ENCODE assay signal across 1 cellular context in the genomic region with DNA sequence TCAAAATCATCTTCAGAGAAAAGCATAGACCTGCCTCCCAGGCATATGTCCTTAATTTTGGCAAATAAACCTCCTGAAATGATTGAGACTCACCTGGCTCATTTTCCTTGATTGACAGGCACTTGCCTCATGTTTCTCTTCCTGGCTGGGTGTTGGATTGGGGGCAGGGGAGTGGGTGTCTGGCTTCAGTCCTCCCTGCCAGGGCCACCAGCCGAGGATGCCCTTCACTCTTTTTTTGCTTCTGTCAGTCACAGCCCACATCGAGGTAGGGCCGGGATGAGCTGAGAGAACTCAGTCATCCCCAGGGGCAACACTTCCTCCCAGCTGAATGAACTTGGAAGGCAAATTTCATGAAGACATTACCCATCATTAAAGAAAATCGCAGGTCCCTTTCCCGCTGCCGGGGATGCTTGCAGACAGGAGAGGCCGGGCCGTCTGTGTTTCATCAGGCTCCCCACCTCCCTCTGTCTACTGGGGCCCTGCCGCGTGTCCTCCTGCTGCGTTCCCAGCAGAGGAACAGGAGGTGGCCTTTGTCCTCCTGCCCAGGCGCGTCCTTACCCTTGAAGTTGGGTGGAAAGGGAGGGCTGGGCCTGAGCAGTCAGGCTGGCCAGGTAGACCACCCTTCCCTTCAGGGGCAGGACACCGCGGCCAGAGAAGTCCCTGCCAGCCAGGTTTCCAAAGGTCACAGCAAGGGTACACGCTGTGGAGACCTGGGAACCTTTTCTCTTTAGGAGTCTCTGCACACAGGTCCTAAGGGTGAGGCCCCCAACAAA.
TF ChIP-seq lines count a peak whose summit lies in the region.

No MANE protein-coding gene starts in this region.

TF ChIP-seq in HepG2, 621 proteins besides CTCF, POLR2A, EP300 and RAD21 (continued from another document and continues in another):
- TF ChIP-seq DPF2 (CRISPR knock-in tag; IDR thresholded peaks at IDR 0.05; ENCODE audit: borderline replicate concordance, low read depth) (peak; percentile 60; the same call in 1 of the 2 replicates), U2AF1 (optimal IDR thresholded peaks at IDR 0.05; ENCODE audit: low read depth, low read length) (no peak), SP4 (CRISPR knock-in tag; IDR thresholded peaks at IDR 0.05) (no peak; the same call in 1 of the 2 replicates), ZNF260 (CRISPR knock-in tag; IDR thresholded peaks at IDR 0.05; ENCODE audit: borderline replicate concordance, low read depth) (no peak), NBN (conservative IDR thresholded peaks at IDR 0.05) (no peak), SRF (IDR thresholded peaks at IDR 0.05; ENCODE audit: low read depth, low read length) (no peak), ZMYM2 (CRISPR knock-in tag; IDR thresholded peaks at IDR 0.05) (0 out of 2 replicates have a peak, but pooled peaks have one; percentile 39), IRX3 (CRISPR knock-in tag; IDR thresholded peaks at IDR 0.05; ENCODE audit: borderline replicate concordance, low read depth) (no peak), ZBTB21 (CRISPR knock-in tag; IDR thresholded peaks at IDR 0.05) (no peak; the same call in 1 of the 2 replicates), ZNF274 (CRISPR knock-in tag; IDR thresholded peaks at IDR 0.05) (peak; percentile 74; the same call in 1 of the 2 replicates), SP140L (CRISPR knock-in tag; IDR thresholded peaks at IDR 0.05; ENCODE audit: borderline replicate concordance) (no peak), ZNF10 (CRISPR knock-in tag; IDR thresholded peaks at IDR 0.05; ENCODE audit: borderline replicate concordance, low read depth) (no peak), HMG20B (CRISPR knock-in tag; conservative IDR thresholded peaks at IDR 0.05) (no peak), MED1 (CRISPR knock-in tag; IDR thresholded peaks at IDR 0.05) (peak; percentile 70; the same call in 1 of the 2 replicates), HNRNPK (IDR thresholded peaks at IDR 0.05; ENCODE audit: low read depth, low read length, poor library complexity, severe bottlenecking) (no peak), ZMYM4 (CRISPR knock-in tag; IDR thresholded peaks at IDR 0.05) (0 out of 2 replicates have a peak, but pooled peaks have one; percentile 42), JDP2 (CRISPR knock-in tag; IDR thresholded peaks at IDR 0.05; ENCODE audit: borderline replicate concordance) (no peak), PHF8 (CRISPR knock-in tag; IDR thresholded peaks at IDR 0.05) (peak; percentile 42)
- TF ChIP-seq, protein P1, sequence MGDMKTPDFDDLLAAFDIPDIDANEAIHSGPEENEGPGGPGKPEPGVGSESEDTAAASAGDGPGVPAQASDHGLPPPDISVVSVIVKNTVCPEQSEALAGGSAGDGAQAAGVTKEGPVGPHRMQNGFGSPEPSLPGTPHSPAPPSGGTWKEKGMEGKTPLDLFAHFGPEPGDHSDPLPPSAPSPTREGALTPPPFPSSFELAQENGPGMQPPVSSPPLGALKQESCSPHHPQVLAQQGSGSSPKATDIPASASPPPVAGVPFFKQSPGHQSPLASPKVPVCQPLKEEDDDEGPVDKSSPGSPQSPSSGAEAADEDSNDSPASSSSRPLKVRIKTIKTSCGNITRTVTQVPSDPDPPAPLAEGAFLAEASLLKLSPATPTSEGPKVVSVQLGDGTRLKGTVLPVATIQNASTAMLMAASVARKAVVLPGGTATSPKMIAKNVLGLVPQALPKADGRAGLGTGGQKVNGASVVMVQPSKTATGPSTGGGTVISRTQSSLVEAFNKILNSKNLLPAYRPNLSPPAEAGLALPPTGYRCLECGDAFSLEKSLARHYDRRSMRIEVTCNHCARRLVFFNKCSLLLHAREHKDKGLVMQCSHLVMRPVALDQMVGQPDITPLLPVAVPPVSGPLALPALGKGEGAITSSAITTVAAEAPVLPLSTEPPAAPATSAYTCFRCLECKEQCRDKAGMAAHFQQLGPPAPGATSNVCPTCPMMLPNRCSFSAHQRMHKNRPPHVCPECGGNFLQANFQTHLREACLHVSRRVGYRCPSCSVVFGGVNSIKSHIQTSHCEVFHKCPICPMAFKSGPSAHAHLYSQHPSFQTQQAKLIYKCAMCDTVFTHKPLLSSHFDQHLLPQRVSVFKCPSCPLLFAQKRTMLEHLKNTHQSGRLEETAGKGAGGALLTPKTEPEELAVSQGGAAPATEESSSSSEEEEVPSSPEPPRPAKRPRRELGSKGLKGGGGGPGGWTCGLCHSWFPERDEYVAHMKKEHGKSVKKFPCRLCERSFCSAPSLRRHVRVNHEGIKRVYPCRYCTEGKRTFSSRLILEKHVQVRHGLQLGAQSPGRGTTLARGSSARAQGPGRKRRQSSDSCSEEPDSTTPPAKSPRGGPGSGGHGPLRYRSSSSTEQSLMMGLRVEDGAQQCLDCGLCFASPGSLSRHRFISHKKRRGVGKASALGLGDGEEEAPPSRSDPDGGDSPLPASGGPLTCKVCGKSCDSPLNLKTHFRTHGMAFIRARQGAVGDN (CRISPR knock-in tag; IDR thresholded peaks at IDR 0.05), result peak; percentile 98
- TF ChIP-seq, protein P2, sequence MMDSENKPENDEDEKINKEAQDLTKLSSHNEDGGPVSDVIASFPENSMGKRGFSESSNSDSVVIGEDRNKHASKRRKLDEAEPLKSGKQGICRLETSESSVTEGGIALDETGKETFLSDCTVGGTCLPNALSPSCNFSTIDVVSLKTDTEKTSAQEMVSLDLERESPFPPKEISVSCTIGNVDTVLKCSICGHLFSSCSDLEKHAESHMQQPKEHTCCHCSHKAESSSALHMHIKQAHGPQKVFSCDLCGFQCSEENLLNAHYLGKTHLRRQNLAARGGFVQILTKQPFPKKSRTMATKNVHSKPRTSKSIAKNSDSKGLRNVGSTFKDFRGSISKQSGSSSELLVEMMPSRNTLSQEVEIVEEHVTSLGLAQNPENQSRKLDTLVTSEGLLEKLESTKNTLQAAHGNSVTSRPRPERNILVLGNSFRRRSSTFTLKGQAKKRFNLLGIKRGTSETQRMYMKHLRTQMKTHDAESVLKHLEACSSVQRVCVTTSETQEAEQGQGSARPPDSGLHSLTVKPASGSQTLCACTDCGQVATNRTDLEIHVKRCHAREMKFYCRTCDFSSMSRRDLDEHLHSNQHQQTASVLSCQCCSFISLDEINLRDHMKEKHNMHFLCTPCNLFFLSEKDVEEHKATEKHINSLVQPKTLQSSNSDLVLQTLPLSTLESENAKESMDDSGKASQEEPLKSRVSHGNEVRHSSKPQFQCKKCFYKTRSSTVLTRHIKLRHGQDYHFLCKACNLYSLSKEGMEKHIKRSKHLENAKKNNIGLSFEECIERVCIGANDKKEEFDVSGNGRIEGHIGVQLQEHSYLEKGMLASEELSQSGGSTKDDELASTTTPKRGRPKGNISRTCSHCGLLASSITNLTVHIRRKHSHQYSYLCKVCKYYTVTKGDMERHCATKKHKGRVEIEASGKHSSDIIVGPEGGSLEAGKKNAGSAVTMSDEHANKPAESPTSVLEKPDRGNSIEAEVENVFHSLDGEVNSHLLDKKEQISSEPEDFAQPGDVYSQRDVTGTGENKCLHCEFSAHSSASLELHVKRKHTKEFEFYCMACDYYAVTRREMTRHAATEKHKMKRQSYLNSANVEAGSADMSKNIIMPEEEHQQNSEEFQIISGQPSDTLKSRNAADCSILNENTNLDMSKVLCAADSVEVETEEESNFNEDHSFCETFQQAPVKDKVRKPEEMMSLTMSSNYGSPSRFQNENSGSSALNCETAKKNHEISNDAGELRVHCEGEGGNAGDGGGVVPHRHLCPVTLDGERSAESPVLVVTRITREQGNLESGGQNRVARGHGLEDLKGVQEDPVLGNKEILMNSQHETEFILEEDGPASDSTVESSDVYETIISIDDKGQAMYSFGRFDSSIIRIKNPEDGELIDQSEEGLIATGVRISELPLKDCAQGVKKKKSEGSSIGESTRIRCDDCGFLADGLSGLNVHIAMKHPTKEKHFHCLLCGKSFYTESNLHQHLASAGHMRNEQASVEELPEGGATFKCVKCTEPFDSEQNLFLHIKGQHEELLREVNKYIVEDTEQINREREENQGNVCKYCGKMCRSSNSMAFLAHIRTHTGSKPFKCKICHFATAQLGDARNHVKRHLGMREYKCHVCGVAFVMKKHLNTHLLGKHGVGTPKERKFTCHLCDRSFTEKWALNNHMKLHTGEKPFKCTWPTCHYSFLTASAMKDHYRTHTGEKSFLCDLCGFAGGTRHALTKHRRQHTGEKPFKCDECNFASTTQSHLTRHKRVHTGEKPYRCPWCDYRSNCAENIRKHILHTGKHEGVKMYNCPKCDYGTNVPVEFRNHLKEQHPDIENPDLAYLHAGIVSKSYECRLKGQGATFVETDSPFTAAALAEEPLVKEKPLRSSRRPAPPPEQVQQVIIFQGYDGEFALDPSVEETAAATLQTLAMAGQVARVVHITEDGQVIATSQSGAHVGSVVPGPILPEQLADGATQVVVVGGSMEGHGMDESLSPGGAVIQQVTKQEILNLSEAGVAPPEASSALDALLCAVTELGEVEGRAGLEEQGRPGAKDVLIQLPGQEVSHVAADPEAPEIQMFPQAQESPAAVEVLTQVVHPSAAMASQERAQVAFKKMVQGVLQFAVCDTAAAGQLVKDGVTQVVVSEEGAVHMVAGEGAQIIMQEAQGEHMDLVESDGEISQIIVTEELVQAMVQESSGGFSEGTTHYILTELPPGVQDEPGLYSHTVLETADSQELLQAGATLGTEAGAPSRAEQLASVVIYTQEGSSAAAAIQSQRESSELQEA (CRISPR knock-in tag; IDR thresholded peaks at IDR 0.05; ENCODE audit: not compliant biosample characterization), result no peak
- TF ChIP-seq, protein P3, sequence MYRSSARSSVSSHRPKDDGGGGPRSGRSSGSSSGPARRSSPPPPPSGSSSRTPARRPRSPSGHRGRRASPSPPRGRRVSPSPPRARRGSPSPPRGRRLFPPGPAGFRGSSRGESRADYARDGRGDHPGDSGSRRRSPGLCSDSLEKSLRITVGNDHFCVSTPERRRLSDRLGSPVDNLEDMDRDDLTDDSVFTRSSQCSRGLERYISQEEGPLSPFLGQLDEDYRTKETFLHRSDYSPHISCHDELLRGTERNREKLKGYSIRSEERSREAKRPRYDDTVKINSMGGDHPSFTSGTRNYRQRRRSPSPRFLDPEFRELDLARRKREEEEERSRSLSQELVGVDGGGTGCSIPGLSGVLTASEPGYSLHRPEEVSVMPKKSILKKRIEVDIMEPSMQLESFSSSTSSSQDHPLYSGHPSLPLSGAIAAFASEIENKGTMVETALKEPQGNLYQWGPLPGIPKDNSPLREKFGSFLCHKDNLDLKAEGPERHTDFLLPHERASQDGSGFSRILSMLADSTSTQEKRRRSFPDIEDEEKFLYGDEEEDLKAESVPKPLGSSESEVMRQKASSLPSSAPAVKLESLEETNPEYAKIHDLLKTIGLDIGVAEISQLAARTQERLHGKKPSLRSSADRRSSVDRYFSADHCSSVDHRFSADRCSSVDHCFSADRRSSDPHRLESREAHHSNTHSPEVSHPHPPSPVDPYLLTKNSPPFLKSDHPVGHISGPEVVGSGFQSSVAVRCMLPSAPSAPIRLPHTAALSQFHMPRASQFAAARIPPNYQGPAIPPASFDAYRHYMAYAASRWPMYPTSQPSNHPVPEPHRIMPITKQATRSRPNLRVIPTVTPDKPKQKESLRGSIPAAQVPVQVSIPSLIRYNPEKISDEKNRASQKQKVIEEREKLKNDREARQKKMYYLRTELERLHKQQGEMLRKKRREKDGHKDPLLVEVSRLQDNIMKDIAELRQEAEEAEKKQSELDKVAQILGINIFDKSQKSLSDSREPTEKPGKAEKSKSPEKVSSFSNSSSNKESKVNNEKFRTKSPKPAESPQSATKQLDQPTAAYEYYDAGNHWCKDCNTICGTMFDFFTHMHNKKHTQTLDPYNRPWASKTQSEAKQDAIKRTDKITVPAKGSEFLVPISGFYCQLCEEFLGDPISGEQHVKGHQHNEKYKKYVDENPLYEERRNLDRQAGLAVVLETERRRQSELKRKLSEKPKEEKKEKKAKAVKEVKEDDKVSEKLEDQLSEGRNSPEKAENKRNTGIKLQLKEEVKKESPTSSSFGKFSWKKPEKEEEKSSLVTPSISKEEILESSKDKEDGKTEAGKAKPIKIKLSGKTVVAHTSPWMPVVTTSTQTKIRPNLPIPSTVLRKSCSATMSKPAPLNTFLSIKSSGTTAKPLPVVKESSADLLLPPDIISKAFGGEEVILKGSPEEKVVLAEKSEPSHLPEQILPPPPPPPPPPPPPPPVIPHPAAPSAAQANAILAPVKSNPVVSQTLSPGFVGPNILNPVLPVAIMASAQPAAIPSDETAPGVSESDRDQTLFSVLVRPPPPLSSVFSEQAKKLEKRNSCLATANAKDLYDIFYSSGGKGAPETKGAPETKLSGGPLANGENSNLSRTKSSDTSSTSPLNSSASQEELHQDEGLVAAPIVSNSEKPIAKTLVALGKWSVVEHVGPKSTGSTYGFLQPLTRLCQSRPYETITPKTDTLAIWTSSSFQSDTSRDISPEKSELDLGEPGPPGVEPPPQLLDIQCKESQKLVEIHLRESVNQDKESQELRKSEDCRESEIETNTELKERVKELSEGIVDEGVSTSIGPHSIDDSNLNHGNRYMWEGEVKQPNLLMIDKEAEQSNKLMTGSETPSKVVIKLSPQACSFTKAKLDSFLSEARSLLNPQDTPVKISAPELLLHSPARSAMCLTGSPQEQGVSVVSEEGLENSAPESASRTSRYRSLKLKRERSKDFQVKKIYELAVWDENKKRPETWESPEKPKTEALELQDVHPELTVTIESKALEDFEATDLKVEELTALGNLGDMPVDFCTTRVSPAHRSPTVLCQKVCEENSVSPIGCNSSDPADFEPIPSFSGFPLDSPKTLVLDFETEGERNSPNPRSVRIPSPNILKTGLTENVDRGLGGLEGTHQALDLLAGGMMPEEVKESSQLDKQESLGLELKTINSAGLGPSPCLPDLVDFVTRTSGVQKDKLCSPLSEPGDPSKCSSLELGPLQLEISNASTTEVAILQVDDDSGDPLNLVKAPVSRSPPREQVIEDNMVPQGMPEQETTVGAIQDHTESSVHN (CRISPR knock-in tag; IDR thresholded peaks at IDR 0.05), result no peak; the same call in 1 of the 2 replicates
- TF ChIP-seq, protein P4, sequence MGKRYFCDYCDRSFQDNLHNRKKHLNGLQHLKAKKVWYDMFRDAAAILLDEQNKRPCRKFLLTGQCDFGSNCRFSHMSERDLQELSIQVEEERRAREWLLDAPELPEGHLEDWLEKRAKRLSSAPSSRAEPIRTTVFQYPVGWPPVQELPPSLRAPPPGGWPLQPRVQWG (CRISPR knock-in tag; IDR thresholded peaks at IDR 0.05; ENCODE audit: borderline replicate concordance, low read depth), result no peak
- TF ChIP-seq, protein P5, sequence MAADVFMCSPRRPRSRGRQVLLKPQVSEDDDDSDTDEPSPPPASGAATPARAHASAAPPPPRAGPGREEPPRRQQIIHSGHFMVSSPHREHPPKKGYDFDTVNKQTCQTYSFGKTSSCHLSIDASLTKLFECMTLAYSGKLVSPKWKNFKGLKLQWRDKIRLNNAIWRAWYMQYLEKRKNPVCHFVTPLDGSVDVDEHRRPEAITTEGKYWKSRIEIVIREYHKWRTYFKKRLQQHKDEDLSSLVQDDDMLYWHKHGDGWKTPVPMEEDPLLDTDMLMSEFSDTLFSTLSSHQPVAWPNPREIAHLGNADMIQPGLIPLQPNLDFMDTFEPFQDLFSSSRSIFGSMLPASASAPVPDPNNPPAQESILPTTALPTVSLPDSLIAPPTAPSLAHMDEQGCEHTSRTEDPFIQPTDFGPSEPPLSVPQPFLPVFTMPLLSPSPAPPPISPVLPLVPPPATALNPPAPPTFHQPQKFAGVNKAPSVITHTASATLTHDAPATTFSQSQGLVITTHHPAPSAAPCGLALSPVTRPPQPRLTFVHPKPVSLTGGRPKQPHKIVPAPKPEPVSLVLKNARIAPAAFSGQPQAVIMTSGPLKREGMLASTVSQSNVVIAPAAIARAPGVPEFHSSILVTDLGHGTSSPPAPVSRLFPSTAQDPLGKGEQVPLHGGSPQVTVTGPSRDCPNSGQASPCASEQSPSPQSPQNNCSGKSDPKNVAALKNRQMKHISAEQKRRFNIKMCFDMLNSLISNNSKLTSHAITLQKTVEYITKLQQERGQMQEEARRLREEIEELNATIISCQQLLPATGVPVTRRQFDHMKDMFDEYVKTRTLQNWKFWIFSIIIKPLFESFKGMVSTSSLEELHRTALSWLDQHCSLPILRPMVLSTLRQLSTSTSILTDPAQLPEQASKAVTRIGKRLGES (CRISPR knock-in tag; IDR thresholded peaks at IDR 0.05; ENCODE audit: borderline replicate concordance), result no peak
